In the genomic region with DNA sequence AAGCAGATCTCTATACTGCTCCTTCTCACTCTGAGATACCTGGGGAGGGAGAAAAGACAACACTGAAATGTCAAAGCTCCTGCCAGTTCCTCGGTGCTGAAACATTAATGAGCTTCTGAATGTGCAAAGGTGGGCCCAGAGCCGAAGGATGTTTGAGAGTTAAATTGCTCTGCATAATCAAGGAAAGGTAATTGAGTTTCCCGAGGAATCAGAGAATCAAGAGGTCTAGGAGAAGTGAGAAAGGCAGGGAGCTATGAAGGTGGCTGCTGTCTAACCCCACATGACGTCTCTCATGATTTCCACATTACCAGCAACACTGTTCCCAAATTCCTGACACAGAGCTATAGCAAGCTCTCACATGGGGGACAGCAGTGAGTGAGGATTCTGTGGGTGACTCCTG, we compare ENCODE assay signal across 35 cellular contexts.
"Had no signal": no experiment of that assay in that cellular context is flagged by ENCODE, and none has a peak within 500 bp of the region (broad histone marks: within the 10 kb centered on the region; RNA-seq: fewer than 3 reads in every experiment).

No MANE protein-coding gene starts in this region.

- H3K36me3 ChIP-seq: brain microvascular endothelial cell, Peyer's patch, SJSA1 had no signal

- H3K4me3 ChIP-seq: Peyer's patch, SJSA1 had no signal

- H3K4me3 Mint-ChIP-seq: activated CD4-positive, alpha-beta memory T cell treated with anti-CD3 and anti-CD28 coated beads, Interleukin-2, amount 10 ng/mL, durations not matched to agents 7 days and 5 days; activated CD8-positive, alpha-beta memory T cell treated with anti-CD3 and anti-CD28 coated beads, Interleukin-2, amount 10 ng/mL, durations not matched to agents 7 days and 5 days; activated naive CD4-positive, alpha-beta T cell treated with anti-CD3 and anti-CD28 coated beads, Interleukin-2, amount 10 ng/mL, durations not matched to agents 7 days and 5 days; activated naive CD8-positive, alpha-beta T cell; activated naive CD8-positive, alpha-beta T cell treated with anti-CD3 and anti-CD28 coated beads, Interleukin-2, amount 50 U/mL, for 24 hours had no signal

- H3K27me3 Mint-ChIP-seq: activated CD4-positive, alpha-beta memory T cell treated with anti-CD3 and anti-CD28 coated beads, Interleukin-2, amount 10 ng/mL, durations not matched to agents 7 days and 5 days; activated CD8-positive, alpha-beta memory T cell treated with anti-CD3 and anti-CD28 coated beads, Interleukin-2, amount 10 ng/mL, durations not matched to agents 7 days and 5 days; activated naive CD4-positive, alpha-beta T cell treated with anti-CD3 and anti-CD28 coated beads, Interleukin-2, amount 10 ng/mL, durations not matched to agents 7 days and 5 days; activated naive CD8-positive, alpha-beta T cell; activated naive CD8-positive, alpha-beta T cell treated with anti-CD3 and anti-CD28 coated beads, Interleukin-2, amount 50 U/mL, for 24 hours had no signal

- H3K36me3 Mint-ChIP-seq: activated CD8-positive, alpha-beta memory T cell treated with anti-CD3 and anti-CD28 coated beads, Interleukin-2, amount 10 ng/mL, durations not matched to agents 7 days and 5 days; activated naive CD4-positive, alpha-beta T cell treated with anti-CD3 and anti-CD28 coated beads, Interleukin-2, amount 10 ng/mL, durations not matched to agents 7 days and 5 days had no signal

- H3K4me1 Mint-ChIP-seq: activated CD4-positive, alpha-beta memory T cell treated with anti-CD3 and anti-CD28 coated beads, Interleukin-2, amount 10 ng/mL, durations not matched to agents 7 days and 5 days; activated CD8-positive, alpha-beta memory T cell treated with anti-CD3 and anti-CD28 coated beads, Interleukin-2, amount 10 ng/mL, durations not matched to agents 7 days and 5 days; activated naive CD4-positive, alpha-beta T cell treated with anti-CD3 and anti-CD28 coated beads, Interleukin-2, amount 10 ng/mL, durations not matched to agents 7 days and 5 days; activated naive CD8-positive, alpha-beta T cell treated with anti-CD3 and anti-CD28 coated beads, Interleukin-2, amount 50 U/mL, for 24 hours had no signal

- H3K4me1 ChIP-seq: Peyer's patch, SJSA1 had no signal

- H3K27me3 ChIP-seq: brain microvascular endothelial cell, Peyer's patch, SJSA1 had no signal

- H3K9me3 Mint-ChIP-seq: activated CD4-positive, alpha-beta memory T cell treated with anti-CD3 and anti-CD28 coated beads, Interleukin-2, amount 10 ng/mL, durations not matched to agents 7 days and 5 days; activated naive CD4-positive, alpha-beta T cell treated with anti-CD3 and anti-CD28 coated beads, Interleukin-2, amount 10 ng/mL, durations not matched to agents 7 days and 5 days; activated naive CD8-positive, alpha-beta T cell treated with anti-CD3 and anti-CD28 coated beads, Interleukin-2, amount 50 U/mL, for 24 hours had no signal

- H3K9me3 ChIP-seq: Peyer's patch, SJSA1, SK-N-SH had no signal

- DNase-seq: activated CD4-positive, alpha-beta memory T cell treated with anti-CD3 and anti-CD28 coated beads, Interleukin-2, amount 10 ng/mL, durations not matched to agents 7 days and 5 days; activated CD4-positive, alpha-beta T cell treated with anti-CD3 and anti-CD28 coated beads for 1 hour; activated CD4-positive, alpha-beta T cell treated with anti-CD3 and anti-CD28 coated beads for 48 hours; activated CD4-positive, CD25-positive, alpha-beta regulatory T cell; activated CD8-positive, alpha-beta memory T cell treated with anti-CD3 and anti-CD28 coated beads for 24 hours; activated CD8-positive, alpha-beta memory T cell treated with anti-CD3 and anti-CD28 coated beads, Interleukin-2, amount 10 ng/mL, durations not matched to agents 7 days and 5 days; activated CD8-positive, alpha-beta memory T cell treated with anti-CD3 and anti-CD28 coated beads, Interleukin-2, amount 50 U/mL, for 48 hours; activated effector memory CD4-positive, alpha-beta T cell treated with Interleukin-2 at 50 U/mL for 16 hours; activated naive CD4-positive, alpha-beta T cell treated with anti-CD3 and anti-CD28 coated beads, Interleukin-2, amount 10 ng/mL, durations not matched to agents 7 days and 5 days; activated naive CD8-positive, alpha-beta T cell treated with anti-CD3 and anti-CD28 coated beads, Interleukin-2, amount 50 U/mL, for 24 hours; activated T-cell treated with anti-CD3 and anti-CD28 coated beads, Interleukin-2, amount 50 U/mL, for 48 hours; amniotic stem cell; aorta; brain microvascular endothelial cell; central memory CD4-positive, alpha-beta T cell; Karpas-422; KBM-7; NCI-H1417 treated with DMSO at 0.1 percent for 48 hours; NCI-H2227 treated with DMSO at 0.1 percent for 48 hours; NCI-H446 treated with DMSO at 0.1 percent for 48 hours; NCI-H524 treated with DMSO at 0.1 percent for 48 hours; NCI-H748 treated with DMSO at 0.1 percent for 48 hours; NK-92 treated with Interleukin-12 subunit alpha and Interleukin-12 subunit beta, amount 100 ng/mL, for 24 hours; PC-3; Peyer's patch; RPMI8226; SHP77 treated with DMSO at 0.1 percent for 48 hours; SK-N-SH; SW 1271; T-helper 1 cell; T-helper 2 cell; T-helper 9 cell had no signal

- H3K27ac ChIP-seq: brain microvascular endothelial cell, Peyer's patch, SJSA1, VCaP had no signal

- H3K27ac Mint-ChIP-seq: activated CD4-positive, alpha-beta memory T cell treated with anti-CD3 and anti-CD28 coated beads, Interleukin-2, amount 10 ng/mL, durations not matched to agents 7 days and 5 days; activated CD8-positive, alpha-beta memory T cell treated with anti-CD3 and anti-CD28 coated beads, Interleukin-2, amount 10 ng/mL, durations not matched to agents 7 days and 5 days; activated naive CD4-positive, alpha-beta T cell treated with anti-CD3 and anti-CD28 coated beads, Interleukin-2, amount 10 ng/mL, durations not matched to agents 7 days and 5 days; activated naive CD8-positive, alpha-beta T cell; activated naive CD8-positive, alpha-beta T cell treated with anti-CD3 and anti-CD28 coated beads, Interleukin-2, amount 50 U/mL, for 24 hours had no signal

- ATAC-seq: activated CD8-positive, alpha-beta memory T cell treated with anti-CD3 and anti-CD28 coated beads, Interleukin-2, amount 10 ng/mL, durations not matched to agents 7 days and 5 days; activated naive CD8-positive, alpha-beta T cell treated with anti-CD3 and anti-CD28 coated beads, Interleukin-2, amount 50 U/mL, for 24 hours; PC-3 had no signal
